8 cellular contexts compared by ENCODE assay signal in the genomic region with DNA sequence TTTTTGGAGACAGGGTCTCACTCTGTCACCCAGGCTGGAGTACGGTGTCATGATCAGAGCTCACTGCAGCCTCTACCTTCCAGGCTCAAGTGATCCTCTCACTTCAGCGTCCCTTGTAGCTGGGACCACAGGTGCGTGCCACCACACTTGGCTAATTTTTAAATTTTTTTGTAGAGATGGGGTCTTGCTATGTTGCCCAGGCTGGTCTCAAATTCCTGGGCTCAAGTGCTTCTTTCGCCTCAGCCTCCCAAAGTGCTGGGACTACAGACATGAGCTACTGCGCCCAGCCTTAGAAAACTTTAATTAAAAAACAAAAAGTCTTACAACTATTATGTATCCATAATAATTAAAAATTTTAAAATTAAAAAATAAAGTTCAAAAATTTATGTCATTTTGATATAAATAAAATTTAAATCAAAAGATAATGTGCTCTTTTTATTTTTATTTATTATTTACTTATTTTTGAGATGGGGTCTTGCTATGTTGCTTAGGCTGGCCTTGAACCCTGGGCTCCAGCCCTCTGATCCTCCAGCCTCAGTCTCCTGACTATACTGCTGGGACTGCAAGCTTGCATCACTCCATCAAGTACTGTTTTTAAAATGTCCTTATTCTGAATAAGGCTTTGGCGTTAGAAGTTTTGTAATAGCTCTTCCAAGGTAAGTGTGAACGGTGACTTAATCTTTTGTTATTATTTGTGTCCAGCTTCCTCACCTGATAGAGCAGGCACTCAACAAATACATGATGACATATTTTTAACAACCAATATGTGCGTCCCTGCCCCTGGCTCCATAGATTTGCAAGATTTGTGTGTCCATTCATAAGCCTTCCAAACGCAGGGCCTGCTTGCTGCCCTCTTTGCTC.
A peak's percentile ranks its signal among the peaks of the same experiment; 100 is the strongest.
DNase-seq lines count a peak whose midpoint lies in the region; ATAC-seq lines count a peak whose summit lies in the region.

No MANE protein-coding gene starts in this region.

- peak overlapping the region; percentile 68 for H3K9ac ChIP-seq in iPS-15b (ENCODE audit: low read depth, low read length)

- H3K4me3 Mint-ChIP-seq in activated naive CD4-positive, alpha-beta T cell treated with anti-CD3 and anti-CD28 coated beads, Interleukin-2, amount 10 ng/mL, durations not matched to agents 7 days and 5 days = peak overlapping the region; percentile 97
- peak overlapping the region; percentile 94 for H3K4me3 Mint-ChIP-seq in stimulated activated memory B cell treated with anti-CD40 and anti-IgM and Interleukin-4, amounts not matched to agents 10 μg/mL and 1 μg/mL and 100 μg/mL, for 72 hours

- peak overlapping the region; percentile 85 for H3K4me3 ChIP-seq in iPS-15b (ENCODE audit: low read depth, low read length)

- H3K27ac Mint-ChIP-seq in activated naive CD4-positive, alpha-beta T cell treated with anti-CD3 and anti-CD28 coated beads, Interleukin-2, amount 10 ng/mL, durations not matched to agents 7 days and 5 days = peak overlapping the region; percentile 95
- peak overlapping the region; percentile 98 for H3K27ac Mint-ChIP-seq in stimulated activated memory B cell treated with anti-CD40 and anti-IgM and Interleukin-4, amounts not matched to agents 10 μg/mL and 1 μg/mL and 100 μg/mL, for 72 hours

- DNase-seq in activated effector memory CD4-positive, alpha-beta T cell treated with anti-CD3 and anti-CD28 coated beads, Interleukin-2, amount 50 U/mL, for 16 hours = peak; percentile 48
- no peak for DNase-seq in activated effector memory CD4-positive, alpha-beta T cell treated with Interleukin-2 at 50 U/mL for 16 hours
- no peak for DNase-seq in activated naive CD4-positive, alpha-beta T cell treated with anti-CD3 and anti-CD28 coated beads, Interleukin-2, amount 10 ng/mL, durations not matched to agents 7 days and 5 days
- DNase-seq in hepatic stellate cell (ENCODE audit: low spot score) (no peak), hippocampal formation (lab: John Stamatoyannopoulos, UW) (no peak)

- no peaks in the 10 kb centered on the region for H3K27me3 Mint-ChIP-seq in activated naive CD4-positive, alpha-beta T cell treated with anti-CD3 and anti-CD28 coated beads, Interleukin-2, amount 10 ng/mL, durations not matched to agents 7 days and 5 days
- no peaks in the 10 kb centered on the region for H3K27me3 Mint-ChIP-seq in stimulated activated memory B cell treated with anti-CD40 and anti-IgM and Interleukin-4, amounts not matched to agents 10 μg/mL and 1 μg/mL and 100 μg/mL, for 72 hours

- H3K27me3 ChIP-seq in iPS-15b (ENCODE audit: control insufficient read depth, insufficient read depth, low read length) = no peaks in the 10 kb centered on the region

- ATAC-seq in stimulated activated memory B cell treated with anti-CD40 and anti-IgM and Interleukin-4, amounts not matched to agents 10 μg/mL and 1 μg/mL and 100 μg/mL, for 72 hours = no peak
- ATAC-seq in GM18517 (IDR thresholded peaks at IDR 0.05; ENCODE audit: unreplicated experiment) = no peak

- CTCF ChIA-PET in activated naive CD4-positive, alpha-beta T cell treated with anti-CD3 and anti-CD28 coated beads, Interleukin-2, amount 10 ng/mL, durations not matched to agents 7 days and 5 days (lab: Charles Lee) = interaction anchor here (0.6 to 3.0 kb wide), 19 partner anchors 11 to 374 kb away, joined by 3 to 22 read pairs (median 5); a partner anchor contains a TSS

- H3K9me3 Mint-ChIP-seq in activated naive CD4-positive, alpha-beta T cell treated with anti-CD3 and anti-CD28 coated beads, Interleukin-2, amount 10 ng/mL, durations not matched to agents 7 days and 5 days = peaks cover 12% of the 10 kb centered on the region
- H3K9me3 Mint-ChIP-seq in stimulated activated memory B cell treated with anti-CD40 and anti-IgM and Interleukin-4, amounts not matched to agents 10 μg/mL and 1 μg/mL and 100 μg/mL, for 72 hours = peaks cover 9% of the 10 kb centered on the region

- peaks cover 3% of the 10 kb centered on the region for H3K4me1 ChIP-seq in iPS-15b (ENCODE audit: control insufficient read depth, insufficient read depth, low read length)

- H3K4me1 Mint-ChIP-seq in activated naive CD4-positive, alpha-beta T cell treated with anti-CD3 and anti-CD28 coated beads, Interleukin-2, amount 10 ng/mL, durations not matched to agents 7 days and 5 days = peaks cover 73% of the 10 kb centered on the region
- peaks cover 33% of the 10 kb centered on the region for H3K4me1 Mint-ChIP-seq in stimulated activated memory B cell treated with anti-CD40 and anti-IgM and Interleukin-4, amounts not matched to agents 10 μg/mL and 1 μg/mL and 100 μg/mL, for 72 hours

- H3K36me3 ChIP-seq in iPS-15b (ENCODE audit: control insufficient read depth, insufficient read depth, low read length) = peaks cover 3% of the 10 kb centered on the region

- peaks cover 52% of the 10 kb centered on the region for H3K36me3 Mint-ChIP-seq in activated naive CD4-positive, alpha-beta T cell treated with anti-CD3 and anti-CD28 coated beads, Interleukin-2, amount 10 ng/mL, durations not matched to agents 7 days and 5 days
- peaks cover 25% of the 10 kb centered on the region for H3K36me3 Mint-ChIP-seq in stimulated activated memory B cell treated with anti-CD40 and anti-IgM and Interleukin-4, amounts not matched to agents 10 μg/mL and 1 μg/mL and 100 μg/mL, for 72 hours

- no peaks in the 10 kb centered on the region for H3K9me3 ChIP-seq in iPS-15b (ENCODE audit: control insufficient read depth, insufficient read depth, low read length)
